ENCODE assay signal across 1 cellular context in the genomic region with DNA sequence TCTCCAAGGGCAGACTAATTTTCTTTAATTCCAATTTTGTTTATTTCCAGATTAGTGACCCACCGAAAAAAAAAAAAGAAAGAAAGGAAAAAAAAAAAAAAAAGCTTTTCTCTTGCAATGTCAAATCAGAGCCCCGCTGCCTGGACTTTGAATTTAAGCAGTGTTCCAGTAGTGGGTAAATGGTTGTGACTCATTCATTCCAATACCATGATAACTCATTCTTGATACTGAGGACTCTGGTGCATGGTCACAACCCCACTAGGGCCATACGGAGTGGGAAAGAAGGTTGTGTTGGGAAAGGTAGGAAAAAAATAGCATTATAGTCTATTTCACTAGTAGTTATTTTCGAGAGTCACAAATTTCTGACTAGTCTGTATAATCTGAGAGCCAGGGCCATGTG.
TF ChIP-seq lines count a peak whose summit lies in the region.

No MANE protein-coding gene starts in this region.

TF ChIP-seq in HepG2, 621 proteins besides CTCF, POLR2A, EP300 and RAD21 (continued from another document):
- TF ChIP-seq, protein P1, sequence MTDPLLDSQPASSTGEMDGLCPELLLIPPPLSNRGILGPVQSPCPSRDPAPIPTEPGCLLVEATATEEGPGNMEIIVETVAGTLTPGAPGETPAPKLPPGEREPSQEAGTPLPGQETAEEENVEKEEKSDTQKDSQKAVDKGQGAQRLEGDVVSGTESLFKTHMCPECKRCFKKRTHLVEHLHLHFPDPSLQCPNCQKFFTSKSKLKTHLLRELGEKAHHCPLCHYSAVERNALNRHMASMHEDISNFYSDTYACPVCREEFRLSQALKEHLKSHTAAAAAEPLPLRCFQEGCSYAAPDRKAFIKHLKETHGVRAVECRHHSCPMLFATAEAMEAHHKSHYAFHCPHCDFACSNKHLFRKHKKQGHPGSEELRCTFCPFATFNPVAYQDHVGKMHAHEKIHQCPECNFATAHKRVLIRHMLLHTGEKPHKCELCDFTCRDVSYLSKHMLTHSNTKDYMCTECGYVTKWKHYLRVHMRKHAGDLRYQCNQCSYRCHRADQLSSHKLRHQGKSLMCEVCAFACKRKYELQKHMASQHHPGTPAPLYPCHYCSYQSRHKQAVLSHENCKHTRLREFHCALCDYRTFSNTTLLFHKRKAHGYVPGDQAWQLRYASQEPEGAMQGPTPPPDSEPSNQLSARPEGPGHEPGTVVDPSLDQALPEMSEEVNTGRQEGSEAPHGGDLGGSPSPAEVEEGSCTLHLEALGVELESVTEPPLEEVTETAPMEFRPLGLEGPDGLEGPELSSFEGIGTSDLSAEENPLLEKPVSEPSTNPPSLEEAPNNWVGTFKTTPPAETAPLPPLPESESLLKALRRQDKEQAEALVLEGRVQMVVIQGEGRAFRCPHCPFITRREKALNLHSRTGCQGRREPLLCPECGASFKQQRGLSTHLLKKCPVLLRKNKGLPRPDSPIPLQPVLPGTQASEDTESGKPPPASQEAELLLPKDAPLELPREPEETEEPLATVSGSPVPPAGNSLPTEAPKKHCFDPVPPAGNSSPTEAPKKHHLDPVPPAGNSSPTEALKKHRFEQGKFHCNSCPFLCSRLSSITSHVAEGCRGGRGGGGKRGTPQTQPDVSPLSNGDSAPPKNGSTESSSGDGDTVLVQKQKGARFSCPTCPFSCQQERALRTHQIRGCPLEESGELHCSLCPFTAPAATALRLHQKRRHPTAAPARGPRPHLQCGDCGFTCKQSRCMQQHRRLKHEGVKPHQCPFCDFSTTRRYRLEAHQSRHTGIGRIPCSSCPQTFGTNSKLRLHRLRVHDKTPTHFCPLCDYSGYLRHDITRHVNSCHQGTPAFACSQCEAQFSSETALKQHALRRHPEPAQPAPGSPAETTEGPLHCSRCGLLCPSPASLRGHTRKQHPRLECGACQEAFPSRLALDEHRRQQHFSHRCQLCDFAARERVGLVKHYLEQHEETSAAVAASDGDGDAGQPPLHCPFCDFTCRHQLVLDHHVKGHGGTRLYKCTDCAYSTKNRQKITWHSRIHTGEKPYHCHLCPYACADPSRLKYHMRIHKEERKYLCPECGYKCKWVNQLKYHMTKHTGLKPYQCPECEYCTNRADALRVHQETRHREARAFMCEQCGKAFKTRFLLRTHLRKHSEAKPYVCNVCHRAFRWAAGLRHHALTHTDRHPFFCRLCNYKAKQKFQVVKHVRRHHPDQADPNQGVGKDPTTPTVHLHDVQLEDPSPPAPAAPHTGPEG (CRISPR knock-in tag; IDR thresholded peaks at IDR 0.05), result no peak
- TF ChIP-seq, protein P2, sequence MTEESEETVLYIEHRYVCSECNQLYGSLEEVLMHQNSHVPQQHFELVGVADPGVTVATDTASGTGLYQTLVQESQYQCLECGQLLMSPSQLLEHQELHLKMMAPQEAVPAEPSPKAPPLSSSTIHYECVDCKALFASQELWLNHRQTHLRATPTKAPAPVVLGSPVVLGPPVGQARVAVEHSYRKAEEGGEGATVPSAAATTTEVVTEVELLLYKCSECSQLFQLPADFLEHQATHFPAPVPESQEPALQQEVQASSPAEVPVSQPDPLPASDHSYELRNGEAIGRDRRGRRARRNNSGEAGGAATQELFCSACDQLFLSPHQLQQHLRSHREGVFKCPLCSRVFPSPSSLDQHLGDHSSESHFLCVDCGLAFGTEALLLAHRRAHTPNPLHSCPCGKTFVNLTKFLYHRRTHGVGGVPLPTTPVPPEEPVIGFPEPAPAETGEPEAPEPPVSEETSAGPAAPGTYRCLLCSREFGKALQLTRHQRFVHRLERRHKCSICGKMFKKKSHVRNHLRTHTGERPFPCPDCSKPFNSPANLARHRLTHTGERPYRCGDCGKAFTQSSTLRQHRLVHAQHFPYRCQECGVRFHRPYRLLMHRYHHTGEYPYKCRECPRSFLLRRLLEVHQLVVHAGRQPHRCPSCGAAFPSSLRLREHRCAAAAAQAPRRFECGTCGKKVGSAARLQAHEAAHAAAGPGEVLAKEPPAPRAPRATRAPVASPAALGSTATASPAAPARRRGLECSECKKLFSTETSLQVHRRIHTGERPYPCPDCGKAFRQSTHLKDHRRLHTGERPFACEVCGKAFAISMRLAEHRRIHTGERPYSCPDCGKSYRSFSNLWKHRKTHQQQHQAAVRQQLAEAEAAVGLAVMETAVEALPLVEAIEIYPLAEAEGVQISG (CRISPR knock-in tag; IDR thresholded peaks at IDR 0.05), result no peak
- no peak for TF ChIP-seq RAD51 (IDR thresholded peaks at IDR 0.05; ENCODE audit: borderline replicate concordance)
- no peak for TF ChIP-seq KDM2A (CRISPR knock-in tag; IDR thresholded peaks at IDR 0.05; ENCODE audit: borderline replicate concordance, low read depth)
- no peak for TF ChIP-seq ZNF720 (CRISPR knock-in tag; IDR thresholded peaks at IDR 0.05)
- no peak for TF ChIP-seq ZNF441 (CRISPR knock-in tag; IDR thresholded peaks at IDR 0.05; ENCODE audit: borderline replicate concordance)
- no peak for TF ChIP-seq SNAI1 (CRISPR knock-in tag; IDR thresholded peaks at IDR 0.05; ENCODE audit: borderline replicate concordance)
- TF ChIP-seq ZNF605 (CRISPR knock-in tag; IDR thresholded peaks at IDR 0.05), result no peak
